ENCODE assay signal across 13 cellular contexts in the genomic region with DNA sequence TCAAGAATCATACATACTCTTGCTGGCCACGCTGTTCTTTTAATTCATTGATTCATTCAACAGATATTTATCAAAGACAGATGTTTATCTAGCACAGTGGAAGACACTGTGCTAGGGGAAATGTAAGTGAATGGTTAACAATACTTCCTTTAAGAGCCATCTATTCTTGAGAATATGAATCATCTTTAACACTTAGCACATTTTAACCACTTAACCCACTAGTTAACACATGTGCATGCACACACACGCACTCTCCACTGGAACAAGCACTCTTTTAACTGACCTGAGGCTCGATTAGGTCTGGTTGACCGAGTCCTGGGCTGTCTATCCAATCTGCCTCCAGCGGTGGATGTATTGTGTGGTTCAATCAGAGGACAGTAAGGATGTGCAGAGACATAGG. TPM values are rescaled to one million over a fixed set of nuclear protein-coding genes. Genes with fewer than 3 reads are reported as not detected.
DNase-seq lines count a peak whose midpoint lies in the region; ATAC-seq lines count a peak whose summit lies in the region.
"Had no signal": no experiment of that assay in that cellular context is flagged by ENCODE, and none has a peak within 500 bp of the region (broad histone marks: within the 10 kb centered on the region; RNA-seq: fewer than 3 reads in every experiment).

No MANE protein-coding gene starts in this region.

- ATAC-seq in GM21447 (IDR thresholded peaks at IDR 0.05; ENCODE audit: unreplicated experiment) (peak; percentile 96), HG03521 (IDR thresholded peaks at IDR 0.05; ENCODE audit: unreplicated experiment) (peak; percentile 84)
- ATAC-seq: left cardiac atrium had no signal

- DNase-seq in GM03348 (ENCODE audit: low spot score) (peak; percentile 27), fibroblast of gingiva (ENCODE audit: low read depth) (peak; percentile 53), H4 (ENCODE audit: low spot score) (no peak), epidermal melanocyte (ENCODE audit: insufficient read length, low spot score) (no peak), NCI-H2171 (lab: John Stamatoyannopoulos, UW) (no peak)
- no peak for DNase-seq in effector CD4-positive, alpha-beta T cell
- DNase-seq: H9, left cardiac atrium, NCI-H2107, WERI-Rb-1 had no signal

RNA-seq across cellular contexts. Expression of a gene that starts 34.6 kb away (rescaled TPM):
- total RNA-seq in H4 (2014; rRNA removed; shearing (Covaris generic)): not detected in 2 replicates
- total RNA-seq: cardiac muscle cell, H9 had no signal

Comparison
In these comparisons a context has a peak if more than half of its experiments do, and no peak if none do; other contexts are left out.
1. DNase-seq: peak in GM03348 (single experiment) and fibroblast of gingiva (single experiment); none in H4 (single experiment), effector CD4-positive, alpha-beta T cell (single experiment), epidermal melanocyte (single experiment) and NCI-H2171 (single experiment).